Comparison of ENCODE assay signal across 8 cellular contexts in genomic region chr9:84669293-84670105, GRCh38. TPM values are rescaled to one million over a fixed set of nuclear protein-coding genes. Genes with fewer than 3 reads are reported as not detected.
A peak's percentile ranks its signal among the peaks of the same experiment; 100 is the strongest.
DNase-seq lines count a peak whose midpoint lies in the region; ATAC-seq, FAIRE-seq and TF ChIP-seq lines count a peak whose summit lies in the region.

TSS of gene NTRK2 (plus strand) at chr9:84669729. CDS start at chr9:84670749, 1,020 bp downstream.

- peak; percentile 35 for DNase-seq in activated T-cell treated with anti-CD3 and anti-CD28 coated beads, Interleukin-2, amount 50 U/mL, for 24 hours
- DNase-seq in activated T-cell treated with anti-CD3 and anti-CD28 coated beads for 4 hours (no peak), NCI-H345 (lab: John Stamatoyannopoulos, UW) (peak; percentile 43), keratinocyte (ENCODE audit: low read depth, low spot score) (no peak)
- peak; percentile 3 for DNase-seq in central memory CD4-positive, alpha-beta T cell

- peak within 1 kb of the TSS; percentile 55 for H3K4me3 Mint-ChIP-seq in activated T-cell treated with anti-CD3 and anti-CD28 coated beads, Interleukin-2, amount 50 U/mL, for 24 hours

- H3K9ac ChIP-seq in keratinocyte (ENCODE audit: control insufficient read depth, extremely low read depth, insufficient read depth, low read length) = peak within 1 kb of the TSS; percentile 47
- peak within 1 kb of the TSS; percentile 15 to 65 (median 55) for H3K9ac ChIP-seq in skeletal muscle tissue (ENCODE audit: low read depth in 1 of 3, low read length in 3 of 3)

- H3K27ac Mint-ChIP-seq in activated T-cell treated with anti-CD3 and anti-CD28 coated beads, Interleukin-2, amount 50 U/mL, for 24 hours = no peak within 1 kb of the TSS

- H3K9me1 ChIP-seq in keratinocyte (ENCODE audit: control insufficient read depth, extremely low read depth, insufficient read depth, low read length) = no peaks in the 10 kb centered on the region

- peak in 2 of 3 experiments; percentile 20 to 40 for TF ChIP-seq CTCF in keratinocyte (optimal IDR thresholded peaks at IDR 0.05 in 1 of 3, IDR thresholded peaks at IDR 0.05 in 1 of 3, conservative IDR thresholded peaks at IDR 0.05 in 1 of 3; ENCODE audit: extremely low read depth in 1 of 3, insufficient read depth in 2 of 3, low read length in 3 of 3)

- no peak for FAIRE-seq in keratinocyte (lab: Jason Lieb, UNC)

- dilution Hi-C loops in keratinocyte (cut with MboI; ENCODE audit: extremely low pct_ligation_motif_present, low sequenced_read_pairs) = no loop called here

- H3K27ac ChIP-seq in keratinocyte (ENCODE audit: control insufficient read depth, insufficient read depth, low read length) (no peak within 1 kb of the TSS), skeletal muscle tissue (ENCODE audit: low read depth, low read length) (peak within 1 kb of the TSS; percentile 40)

- H3K4me3 ChIP-seq in keratinocyte (ENCODE audit: control insufficient read depth in 2 of 3, extremely low read depth in 1 of 3, insufficient read depth in 2 of 3, low read depth in 1 of 3, low read length in 3 of 3) = peak within 1 kb of the TSS; percentile 26 to 74 (median 67)
- H3K4me3 ChIP-seq in skeletal muscle tissue (ENCODE audit: low read length in 3 of 3) = peak within 1 kb of the TSS; percentile 72 to 75 (median 73)

- peaks cover 20% of the 10 kb centered on the region for H3K4me1 Mint-ChIP-seq in activated T-cell treated with anti-CD3 and anti-CD28 coated beads, Interleukin-2, amount 50 U/mL, for 24 hours (ENCODE audit: low read depth)

- H3K9me3 Mint-ChIP-seq in activated T-cell treated with anti-CD3 and anti-CD28 coated beads, Interleukin-2, amount 50 U/mL, for 24 hours = peaks cover 4% of the 10 kb centered on the region

- ATAC-seq in HG03439 (IDR thresholded peaks at IDR 0.05; ENCODE audit: unreplicated experiment) (no peak), GM21390 (IDR thresholded peaks at IDR 0.05; ENCODE audit: unreplicated experiment) (no peak)

- H3K4me1 ChIP-seq in keratinocyte (ENCODE audit: control insufficient read depth, extremely low read depth, insufficient read depth, low read length) (peaks cover 24% of the 10 kb centered on the region), skeletal muscle tissue (ENCODE audit: control insufficient read depth in 3 of 3, insufficient read depth in 3 of 3, low read length in 3 of 3) (peaks cover 13 to 27% (median 18%) of the 10 kb centered on the region in 3 donors)

- H3K27me3 ChIP-seq in keratinocyte (ENCODE audit: control insufficient read depth, extremely low read depth, insufficient read depth, low read length) = peaks cover 24% of the 10 kb centered on the region
- H3K27me3 ChIP-seq in skeletal muscle tissue (ENCODE audit: control insufficient read depth in 3 of 3, insufficient read depth in 3 of 3, low read length in 3 of 3) = peaks cover 25 to 48% (median 38%) of the 10 kb centered on the region in 3 donors

- peaks cover 3% of the 10 kb centered on the region for H3K9me3 ChIP-seq in keratinocyte (ENCODE audit: control insufficient read depth, low read depth, low read length)
- H3K9me3 ChIP-seq in skeletal muscle tissue (ENCODE audit: control insufficient read depth in 3 of 3, low read length in 3 of 3) = no peaks in the 10 kb centered on the region

- H3K36me3 ChIP-seq in keratinocyte (ENCODE audit: control insufficient read depth in 2 of 2, extremely low read depth in 1 of 2, insufficient read depth in 2 of 2, low read length in 2 of 2) (no peaks in the 10 kb centered on the region), skeletal muscle tissue (ENCODE audit: control insufficient read depth in 3 of 3, insufficient read depth in 3 of 3, low read length in 3 of 3) (no peaks in the 10 kb centered on the region)

- peak within 1 kb of the TSS; percentile 98 for H3K4me2 ChIP-seq in keratinocyte (ENCODE audit: control insufficient read depth, extremely low read depth, insufficient read depth, low read depth, low read length)

- peak within 1 kb of the TSS; percentile 81 for H2AFZ ChIP-seq in keratinocyte (ENCODE audit: control insufficient read depth, low read length)

- H3K27me3 Mint-ChIP-seq in activated T-cell treated with anti-CD3 and anti-CD28 coated beads, Interleukin-2, amount 50 U/mL, for 24 hours = peaks cover 74% of the 10 kb centered on the region

- H3K79me2 ChIP-seq in keratinocyte (ENCODE audit: control insufficient read depth, insufficient read depth, low read length) = no peaks in the 10 kb centered on the region

- no peaks in the 10 kb centered on the region for H3K36me3 Mint-ChIP-seq in activated T-cell treated with anti-CD3 and anti-CD28 coated beads, Interleukin-2, amount 50 U/mL, for 24 hours (ENCODE audit: low read depth)

- H4K20me1 ChIP-seq in keratinocyte (ENCODE audit: control insufficient read depth, extremely low read depth, insufficient read depth, low read length) = peaks cover 3% of the 10 kb centered on the region

RNA-seq across cellular contexts. Expression of gene NTRK2, which starts in this region (rescaled TPM):
- 0.03 to 0.10 TPM (median 0.08 TPM) in 3 replicates for polyA plus RNA-seq in keratinocyte
- polyA plus RNA-seq in keratinocyte (2011; ENCODE audit: low read depth) = 0.07 TPM
- 0.05 and 0.06 TPM in 2 replicates for polyA plus RNA-seq in keratinocyte (2011; cell fraction: cytosol; rRNA removed)
- 0.11 and 0.15 TPM in 2 replicates for polyA plus RNA-seq in keratinocyte (2011; cell fraction: nucleus; rRNA removed)
- polyA plus RNA-seq in keratinocyte (2012; ENCODE audit: low replicate concordance) = 0.03 and 0.04 TPM in 2 replicates
- polyA minus RNA-seq in keratinocyte = 0.13 TPM in 2 of 3 replicates, not detected in the other
- not detected for polyA minus RNA-seq in keratinocyte (2011; cell fraction: cytosol; rRNA and poly(A)+ RNA removed)
- polyA minus RNA-seq in keratinocyte (2011; cell fraction: nucleus; rRNA and poly(A)+ RNA removed) = 0.11 and 0.39 TPM in 2 replicates
- total RNA-seq in skeletal muscle tissue = 26.6 TPM

Comparison
In these comparisons a context has a peak if more than half of its experiments do, and no peak if none do; other contexts are left out.
1. DNase-seq: peak in activated T-cell treated with anti-CD3 and anti-CD28 coated beads, Interleukin-2, amount 50 U/mL, for 24 hours (single experiment), NCI-H345 (single experiment) and central memory CD4-positive, alpha-beta T cell (single experiment); none in activated T-cell treated with anti-CD3 and anti-CD28 coated beads for 4 hours (single experiment) and keratinocyte (single experiment).